2 cellular contexts compared by ENCODE assay signal in the genomic region with DNA sequence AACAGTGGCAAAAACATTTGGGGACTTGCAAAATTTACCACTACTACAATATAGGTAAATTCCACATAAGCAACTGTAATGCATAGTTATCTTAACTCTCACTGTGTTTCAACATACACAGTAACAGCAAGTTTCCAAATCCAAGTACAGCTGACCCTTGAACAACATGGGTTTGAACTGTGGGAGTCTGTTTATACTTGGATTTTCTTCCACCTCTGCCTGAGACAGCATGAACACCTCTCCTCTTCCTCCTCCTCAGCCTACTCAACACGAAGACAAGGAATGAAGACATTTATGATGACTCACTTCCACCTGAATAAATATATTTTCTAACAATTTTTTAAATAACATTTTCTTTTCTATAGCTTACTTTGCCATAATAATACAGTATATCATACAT.
TF ChIP-seq lines count a peak whose summit lies in the region.

No MANE protein-coding gene starts in this region.

TF ChIP-seq in IMR-90, 13 proteins besides CTCF, POLR2A, EP300 and RAD21:
- TF ChIP-seq CHD1 (IDR thresholded peaks at IDR 0.05; ENCODE audit: low read depth, low read length) (no peak), FOS (IDR thresholded peaks at IDR 0.05; ENCODE audit: low read depth, low read length) (no peak), SMC3 (IDR thresholded peaks at IDR 0.05; ENCODE audit: low read depth, low read length) (no peak), MXI1 (IDR thresholded peaks at IDR 0.05; ENCODE audit: borderline replicate concordance, low read depth, low read length) (no peak), CEBPB (IDR thresholded peaks at IDR 0.05; ENCODE audit: low read depth, low read length) (no peak), MAFK (IDR thresholded peaks at IDR 0.05; ENCODE audit: low read depth, low read length) (no peak), MAZ (IDR thresholded peaks at IDR 0.05; ENCODE audit: borderline replicate concordance, low read depth, low read length) (no peak), BHLHE40 (IDR thresholded peaks at IDR 0.05; ENCODE audit: low read depth, low read length) (no peak), RCOR1 (IDR thresholded peaks at IDR 0.05; ENCODE audit: insufficient replicate concordance, low read length) (no peak), NFE2L2 (IDR thresholded peaks at IDR 0.05; ENCODE audit: low read depth, low read length) (no peak), RFX5 (IDR thresholded peaks at IDR 0.05; ENCODE audit: low read depth, low read length) (no peak)
- TF ChIP-seq, protein P1, sequence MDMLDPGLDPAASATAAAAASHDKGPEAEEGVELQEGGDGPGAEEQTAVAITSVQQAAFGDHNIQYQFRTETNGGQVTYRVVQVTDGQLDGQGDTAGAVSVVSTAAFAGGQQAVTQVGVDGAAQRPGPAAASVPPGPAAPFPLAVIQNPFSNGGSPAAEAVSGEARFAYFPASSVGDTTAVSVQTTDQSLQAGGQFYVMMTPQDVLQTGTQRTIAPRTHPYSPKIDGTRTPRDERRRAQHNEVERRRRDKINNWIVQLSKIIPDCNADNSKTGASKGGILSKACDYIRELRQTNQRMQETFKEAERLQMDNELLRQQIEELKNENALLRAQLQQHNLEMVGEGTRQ (IDR thresholded peaks at IDR 0.05; ENCODE audit: low read depth, low read length): no peak
TF ChIP-seq in IMR-90: peak in this region for 0.

TF ChIP-seq in HepG2, 621 proteins besides CTCF, POLR2A, EP300 and RAD21 (continues in another document):
- TF ChIP-seq ZNF34 (CRISPR knock-in tag; IDR thresholded peaks at IDR 0.05; ENCODE audit: borderline replicate concordance) (no peak), FOXJ3 (CRISPR knock-in tag; IDR thresholded peaks at IDR 0.05; ENCODE audit: borderline replicate concordance) (peak; percentile 44; the same call in 1 of the 2 replicates), HNF4G (IDR thresholded peaks at IDR 0.05; ENCODE audit: borderline replicate concordance, low read depth, low read length) (peak; percentile 15; the same call in 1 of the 2 replicates), HNF4G (CRISPR knock-in tag; IDR thresholded peaks at IDR 0.05; ENCODE audit: borderline replicate concordance, low read depth) (no peak), ZKSCAN1 (IDR thresholded peaks at IDR 0.05; ENCODE audit: low read length) (no peak), ZNF556 (CRISPR knock-in tag; IDR thresholded peaks at IDR 0.05; ENCODE audit: borderline replicate concordance) (no peak), ZNF549 (CRISPR knock-in tag; IDR thresholded peaks at IDR 0.05) (no peak), CEBPB (IDR thresholded peaks at IDR 0.05; ENCODE audit: borderline replicate concordance, low read depth, low read length) (peak; percentile 46; the same call in 1 of the 2 replicates), ZNF761 (CRISPR knock-in tag; conservative IDR thresholded peaks at IDR 0.05) (no peak), ZNF274 (CRISPR knock-in tag; IDR thresholded peaks at IDR 0.05) (no peak), LCORL (IDR thresholded peaks at IDR 0.05) (no peak), LCORL (CRISPR knock-in tag; IDR thresholded peaks at IDR 0.05) (no peak), ZNF468 (CRISPR knock-in tag; IDR thresholded peaks at IDR 0.05) (no peak), ATRX (CRISPR knock-in tag; IDR thresholded peaks at IDR 0.05; ENCODE audit: borderline replicate concordance) (no peak), ZNF530 (CRISPR knock-in tag; IDR thresholded peaks at IDR 0.05; ENCODE audit: low read depth) (no peak), SCMH1 (CRISPR knock-in tag; IDR thresholded peaks at IDR 0.05; ENCODE audit: borderline replicate concordance) (no peak), CEBPG (CRISPR knock-in tag; IDR thresholded peaks at IDR 0.05) (0 out of 2 replicates have a peak, but pooled peaks have one; percentile 16), ZNF713 (CRISPR knock-in tag; IDR thresholded peaks at IDR 0.05) (no peak), SNAPC2 (CRISPR knock-in tag; IDR thresholded peaks at IDR 0.05) (no peak), RBM22 (optimal IDR thresholded peaks at IDR 0.05; ENCODE audit: low read length) (peak; percentile 9), ZNF230 (CRISPR knock-in tag; IDR thresholded peaks at IDR 0.05) (no peak), ZIK1 (CRISPR knock-in tag; IDR thresholded peaks at IDR 0.05; ENCODE audit: borderline replicate concordance, low read depth) (no peak), GATAD2A (CRISPR knock-in tag; IDR thresholded peaks at IDR 0.05) (peak; percentile 41; the same call in 1 of the 2 replicates), ZNF768 (CRISPR knock-in tag; IDR thresholded peaks at IDR 0.05) (no peak), ZC3H4 (CRISPR knock-in tag; IDR thresholded peaks at IDR 0.05; ENCODE audit: borderline replicate concordance) (no peak), NPAS2 (CRISPR knock-in tag; IDR thresholded peaks at IDR 0.05; ENCODE audit: borderline replicate concordance) (no peak), SRSF9 (IDR thresholded peaks at IDR 0.05; ENCODE audit: borderline replicate concordance, insufficient read depth, low read depth, low read length, poor library complexity, severe bottlenecking) (no peak), SP1 (IDR thresholded peaks at IDR 0.05) (no peak), SP1 (CRISPR knock-in tag; IDR thresholded peaks at IDR 0.05) (no peak), KLF16 (CRISPR knock-in tag; IDR thresholded peaks at IDR 0.05) (no peak), SOX5 (CRISPR knock-in tag; IDR thresholded peaks at IDR 0.05; ENCODE audit: borderline replicate concordance) (no peak), ZNF546 (CRISPR knock-in tag; conservative IDR thresholded peaks at IDR 0.05) (no peak), TBX2 (CRISPR knock-in tag; IDR thresholded peaks at IDR 0.05; ENCODE audit: borderline replicate concordance) (no peak), ATAD3A (CRISPR knock-in tag; IDR thresholded peaks at IDR 0.05) (no peak), RFX1 (IDR thresholded peaks at IDR 0.05) (no peak), ERF (CRISPR knock-in tag; IDR thresholded peaks at IDR 0.05) (no peak), TMF1 (CRISPR knock-in tag; IDR thresholded peaks at IDR 0.05; ENCODE audit: low read depth) (no peak), ARHGAP35 (CRISPR knock-in tag; IDR thresholded peaks at IDR 0.05; ENCODE audit: borderline replicate concordance) (no peak)
- TF ChIP-seq, protein P2, sequence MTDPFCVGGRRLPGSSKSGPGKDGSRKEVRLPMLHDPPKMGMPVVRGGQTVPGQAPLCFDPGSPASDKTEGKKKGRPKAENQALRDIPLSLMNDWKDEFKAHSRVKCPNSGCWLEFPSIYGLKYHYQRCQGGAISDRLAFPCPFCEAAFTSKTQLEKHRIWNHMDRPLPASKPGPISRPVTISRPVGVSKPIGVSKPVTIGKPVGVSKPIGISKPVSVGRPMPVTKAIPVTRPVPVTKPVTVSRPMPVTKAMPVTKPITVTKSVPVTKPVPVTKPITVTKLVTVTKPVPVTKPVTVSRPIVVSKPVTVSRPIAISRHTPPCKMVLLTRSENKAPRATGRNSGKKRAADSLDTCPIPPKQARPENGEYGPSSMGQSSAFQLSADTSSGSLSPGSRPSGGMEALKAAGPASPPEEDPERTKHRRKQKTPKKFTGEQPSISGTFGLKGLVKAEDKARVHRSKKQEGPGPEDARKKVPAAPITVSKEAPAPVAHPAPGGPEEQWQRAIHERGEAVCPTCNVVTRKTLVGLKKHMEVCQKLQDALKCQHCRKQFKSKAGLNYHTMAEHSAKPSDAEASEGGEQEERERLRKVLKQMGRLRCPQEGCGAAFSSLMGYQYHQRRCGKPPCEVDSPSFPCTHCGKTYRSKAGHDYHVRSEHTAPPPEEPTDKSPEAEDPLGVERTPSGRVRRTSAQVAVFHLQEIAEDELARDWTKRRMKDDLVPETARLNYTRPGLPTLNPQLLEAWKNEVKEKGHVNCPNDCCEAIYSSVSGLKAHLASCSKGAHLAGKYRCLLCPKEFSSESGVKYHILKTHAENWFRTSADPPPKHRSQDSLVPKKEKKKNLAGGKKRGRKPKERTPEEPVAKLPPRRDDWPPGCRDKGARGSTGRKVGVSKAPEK (CRISPR knock-in tag; IDR thresholded peaks at IDR 0.05; ENCODE audit: borderline replicate concordance): no peak
- TF ChIP-seq, protein P3, sequence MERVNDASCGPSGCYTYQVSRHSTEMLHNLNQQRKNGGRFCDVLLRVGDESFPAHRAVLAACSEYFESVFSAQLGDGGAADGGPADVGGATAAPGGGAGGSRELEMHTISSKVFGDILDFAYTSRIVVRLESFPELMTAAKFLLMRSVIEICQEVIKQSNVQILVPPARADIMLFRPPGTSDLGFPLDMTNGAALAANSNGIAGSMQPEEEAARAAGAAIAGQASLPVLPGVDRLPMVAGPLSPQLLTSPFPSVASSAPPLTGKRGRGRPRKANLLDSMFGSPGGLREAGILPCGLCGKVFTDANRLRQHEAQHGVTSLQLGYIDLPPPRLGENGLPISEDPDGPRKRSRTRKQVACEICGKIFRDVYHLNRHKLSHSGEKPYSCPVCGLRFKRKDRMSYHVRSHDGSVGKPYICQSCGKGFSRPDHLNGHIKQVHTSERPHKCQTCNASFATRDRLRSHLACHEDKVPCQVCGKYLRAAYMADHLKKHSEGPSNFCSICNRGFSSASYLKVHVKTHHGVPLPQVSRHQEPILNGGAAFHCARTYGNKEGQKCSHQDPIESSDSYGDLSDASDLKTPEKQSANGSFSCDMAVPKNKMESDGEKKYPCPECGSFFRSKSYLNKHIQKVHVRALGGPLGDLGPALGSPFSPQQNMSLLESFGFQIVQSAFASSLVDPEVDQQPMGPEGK (CRISPR knock-in tag; IDR thresholded peaks at IDR 0.05): no peak
- TF ChIP-seq, protein P4, sequence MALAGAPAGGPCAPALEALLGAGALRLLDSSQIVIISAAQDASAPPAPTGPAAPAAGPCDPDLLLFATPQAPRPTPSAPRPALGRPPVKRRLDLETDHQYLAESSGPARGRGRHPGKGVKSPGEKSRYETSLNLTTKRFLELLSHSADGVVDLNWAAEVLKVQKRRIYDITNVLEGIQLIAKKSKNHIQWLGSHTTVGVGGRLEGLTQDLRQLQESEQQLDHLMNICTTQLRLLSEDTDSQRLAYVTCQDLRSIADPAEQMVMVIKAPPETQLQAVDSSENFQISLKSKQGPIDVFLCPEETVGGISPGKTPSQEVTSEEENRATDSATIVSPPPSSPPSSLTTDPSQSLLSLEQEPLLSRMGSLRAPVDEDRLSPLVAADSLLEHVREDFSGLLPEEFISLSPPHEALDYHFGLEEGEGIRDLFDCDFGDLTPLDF (CRISPR knock-in tag; IDR thresholded peaks at IDR 0.05): no peak
- TF ChIP-seq, protein P5, sequence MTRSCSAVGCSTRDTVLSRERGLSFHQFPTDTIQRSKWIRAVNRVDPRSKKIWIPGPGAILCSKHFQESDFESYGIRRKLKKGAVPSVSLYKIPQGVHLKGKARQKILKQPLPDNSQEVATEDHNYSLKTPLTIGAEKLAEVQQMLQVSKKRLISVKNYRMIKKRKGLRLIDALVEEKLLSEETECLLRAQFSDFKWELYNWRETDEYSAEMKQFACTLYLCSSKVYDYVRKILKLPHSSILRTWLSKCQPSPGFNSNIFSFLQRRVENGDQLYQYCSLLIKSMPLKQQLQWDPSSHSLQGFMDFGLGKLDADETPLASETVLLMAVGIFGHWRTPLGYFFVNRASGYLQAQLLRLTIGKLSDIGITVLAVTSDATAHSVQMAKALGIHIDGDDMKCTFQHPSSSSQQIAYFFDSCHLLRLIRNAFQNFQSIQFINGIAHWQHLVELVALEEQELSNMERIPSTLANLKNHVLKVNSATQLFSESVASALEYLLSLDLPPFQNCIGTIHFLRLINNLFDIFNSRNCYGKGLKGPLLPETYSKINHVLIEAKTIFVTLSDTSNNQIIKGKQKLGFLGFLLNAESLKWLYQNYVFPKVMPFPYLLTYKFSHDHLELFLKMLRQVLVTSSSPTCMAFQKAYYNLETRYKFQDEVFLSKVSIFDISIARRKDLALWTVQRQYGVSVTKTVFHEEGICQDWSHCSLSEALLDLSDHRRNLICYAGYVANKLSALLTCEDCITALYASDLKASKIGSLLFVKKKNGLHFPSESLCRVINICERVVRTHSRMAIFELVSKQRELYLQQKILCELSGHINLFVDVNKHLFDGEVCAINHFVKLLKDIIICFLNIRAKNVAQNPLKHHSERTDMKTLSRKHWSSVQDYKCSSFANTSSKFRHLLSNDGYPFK (CRISPR knock-in tag; IDR thresholded peaks at IDR 0.05; ENCODE audit: borderline replicate concordance): no peak
- TF ChIP-seq, protein P6, sequence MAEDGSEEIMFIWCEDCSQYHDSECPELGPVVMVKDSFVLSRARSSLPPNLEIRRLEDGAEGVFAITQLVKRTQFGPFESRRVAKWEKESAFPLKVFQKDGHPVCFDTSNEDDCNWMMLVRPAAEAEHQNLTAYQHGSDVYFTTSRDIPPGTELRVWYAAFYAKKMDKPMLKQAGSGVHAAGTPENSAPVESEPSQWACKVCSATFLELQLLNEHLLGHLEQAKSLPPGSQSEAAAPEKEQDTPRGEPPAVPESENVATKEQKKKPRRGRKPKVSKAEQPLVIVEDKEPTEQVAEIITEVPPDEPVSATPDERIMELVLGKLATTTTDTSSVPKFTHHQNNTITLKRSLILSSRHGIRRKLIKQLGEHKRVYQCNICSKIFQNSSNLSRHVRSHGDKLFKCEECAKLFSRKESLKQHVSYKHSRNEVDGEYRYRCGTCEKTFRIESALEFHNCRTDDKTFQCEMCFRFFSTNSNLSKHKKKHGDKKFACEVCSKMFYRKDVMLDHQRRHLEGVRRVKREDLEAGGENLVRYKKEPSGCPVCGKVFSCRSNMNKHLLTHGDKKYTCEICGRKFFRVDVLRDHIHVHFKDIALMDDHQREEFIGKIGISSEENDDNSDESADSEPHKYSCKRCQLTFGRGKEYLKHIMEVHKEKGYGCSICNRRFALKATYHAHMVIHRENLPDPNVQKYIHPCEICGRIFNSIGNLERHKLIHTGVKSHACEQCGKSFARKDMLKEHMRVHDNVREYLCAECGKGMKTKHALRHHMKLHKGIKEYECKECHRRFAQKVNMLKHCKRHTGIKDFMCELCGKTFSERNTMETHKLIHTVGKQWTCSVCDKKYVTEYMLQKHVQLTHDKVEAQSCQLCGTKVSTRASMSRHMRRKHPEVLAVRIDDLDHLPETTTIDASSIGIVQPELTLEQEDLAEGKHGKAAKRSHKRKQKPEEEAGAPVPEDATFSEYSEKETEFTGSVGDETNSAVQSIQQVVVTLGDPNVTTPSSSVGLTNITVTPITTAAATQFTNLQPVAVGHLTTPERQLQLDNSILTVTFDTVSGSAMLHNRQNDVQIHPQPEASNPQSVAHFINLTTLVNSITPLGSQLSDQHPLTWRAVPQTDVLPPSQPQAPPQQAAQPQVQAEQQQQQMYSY (CRISPR knock-in tag; IDR thresholded peaks at IDR 0.05): no peak
- TF ChIP-seq, protein P7, sequence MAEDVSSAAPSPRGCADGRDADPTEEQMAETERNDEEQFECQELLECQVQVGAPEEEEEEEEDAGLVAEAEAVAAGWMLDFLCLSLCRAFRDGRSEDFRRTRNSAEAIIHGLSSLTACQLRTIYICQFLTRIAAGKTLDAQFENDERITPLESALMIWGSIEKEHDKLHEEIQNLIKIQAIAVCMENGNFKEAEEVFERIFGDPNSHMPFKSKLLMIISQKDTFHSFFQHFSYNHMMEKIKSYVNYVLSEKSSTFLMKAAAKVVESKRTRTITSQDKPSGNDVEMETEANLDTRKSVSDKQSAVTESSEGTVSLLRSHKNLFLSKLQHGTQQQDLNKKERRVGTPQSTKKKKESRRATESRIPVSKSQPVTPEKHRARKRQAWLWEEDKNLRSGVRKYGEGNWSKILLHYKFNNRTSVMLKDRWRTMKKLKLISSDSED (CRISPR knock-in tag; IDR thresholded peaks at IDR 0.05): no peak
- TF ChIP-seq, protein P8, sequence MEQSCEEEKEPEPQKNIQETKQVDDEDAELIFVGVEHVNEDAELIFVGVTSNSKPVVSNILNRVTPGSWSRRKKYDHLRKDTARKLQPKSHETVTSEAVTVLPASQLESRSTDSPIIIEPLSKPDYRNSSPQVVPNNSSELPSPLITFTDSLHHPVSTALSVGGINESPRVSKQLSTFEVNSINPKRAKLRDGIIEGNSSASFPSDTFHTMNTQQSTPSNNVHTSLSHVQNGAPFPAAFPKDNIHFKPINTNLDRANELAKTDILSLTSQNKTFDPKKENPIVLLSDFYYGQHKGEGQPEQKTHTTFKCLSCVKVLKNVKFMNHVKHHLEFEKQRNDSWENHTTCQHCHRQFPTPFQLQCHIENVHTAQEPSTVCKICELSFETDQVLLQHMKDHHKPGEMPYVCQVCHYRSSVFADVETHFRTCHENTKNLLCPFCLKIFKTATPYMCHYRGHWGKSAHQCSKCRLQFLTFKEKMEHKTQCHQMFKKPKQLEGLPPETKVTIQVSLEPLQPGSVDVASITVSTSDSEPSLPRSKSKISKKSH (CRISPR knock-in tag; IDR thresholded peaks at IDR 0.05; ENCODE audit: borderline replicate concordance): no peak
